In genomic region chr2:144454466-144455287, GRCh38 we compare ENCODE assay signal across 8 cellular contexts.
DNase-seq lines count a peak whose midpoint lies in the region; ATAC-seq, FAIRE-seq and TF ChIP-seq lines count a peak whose summit lies in the region.

No MANE protein-coding gene starts in this region.

- H3K9me1 ChIP-seq in K562 (ENCODE audit: control insufficient read depth, insufficient read depth, low read length) = no peaks in the 10 kb centered on the region

- H3K27me3 Mint-ChIP-seq in neural progenitor cell (ENCODE audit: insufficient read depth, low read depth) = no peaks in the 10 kb centered on the region

- H3K27me3 ChIP-seq in K562 (ENCODE audit: control insufficient read depth in 2 of 2, insufficient read depth in 2 of 2, low read length in 2 of 2) (no peaks in the 10 kb centered on the region), neural progenitor cell (no peaks in the 10 kb centered on the region)

- in situ Hi-C loops in K562 (cut with MboI) = no loop called here

- H3K79me2 ChIP-seq in K562 (ENCODE audit: control insufficient read depth, insufficient read depth, low read length) = peaks cover 100% of the 10 kb centered on the region
- H3K79me2 ChIP-seq in neural progenitor cell (ENCODE audit: low read depth) = peaks cover 100% of the 10 kb centered on the region

- H3K36me3 Mint-ChIP-seq in neural progenitor cell = peaks cover 2% of the 10 kb centered on the region

- H2AFZ ChIP-seq in K562 (ENCODE audit: low read depth, low read length) (no peak overlapping the region), neural progenitor cell (replicated peaks) (no peak overlapping the region)

- no TSS peak for BruUV-seq in K562 (replicated peaks; lab: Mats Ljungman, UMichigan)

- H3K36me3 ChIP-seq in K562 (ENCODE audit: control insufficient read depth, insufficient read depth, low read length) = peaks cover 73% of the 10 kb centered on the region
- H3K36me3 ChIP-seq in neural progenitor cell = no peaks in the 10 kb centered on the region

- H3K4me1 ChIP-seq in K562 (replicated peaks in 1 of 2; ENCODE audit: control insufficient read depth in 2 of 2, insufficient read depth in 2 of 2, low read length in 2 of 2) (peaks cover 0 to 66% of the 10 kb centered on the region in 2 experiments; a peak in 3 of 5 replicates), neural progenitor cell (peaks cover 54% of the 10 kb centered on the region)

- POLR2A ChIA-PET in K562 (lab: Yijun Ruan, JAX) = interaction anchor here (1.1 to 1.8 kb wide), 2 partner anchors 10 kb away, joined by 4 to 7 read pairs; no protein-coding TSS in a partner anchor

- H3K4me1 Mint-ChIP-seq in neural progenitor cell = peaks cover 83% of the 10 kb centered on the region

- no peak for TF ChIP-seq POLR2A in K562 (conservative IDR thresholded peaks at IDR 0.05)

- TF ChIP-seq CTCF in K562 (IDR thresholded peaks at IDR 0.05 in 2 of 3, conservative IDR thresholded peaks at IDR 0.05 in 1 of 3; ENCODE audit: insufficient read depth in 2 of 3, low read depth in 1 of 3, low read length in 3 of 3) (no peak), neural progenitor cell (IDR thresholded peaks at IDR 0.05) (no peak)

- peaks cover 34% of the 10 kb centered on the region for H3F3A ChIP-seq in neural progenitor cell (ENCODE audit: low read depth)

- intact Hi-C loops in K562 (cut with micrococcal nuclease) = loop anchor here (5.0 kb wide), 1 partner anchor 128 kb away; no protein-coding TSS in a partner anchor

- no peak overlapping the region for H3K4me3 Mint-ChIP-seq in neural progenitor cell

- FAIRE-seq in K562 (lab: Jason Lieb, UNC) = no peak

- H3K27ac ChIP-seq in K562 (ENCODE audit: extremely low read depth, low read depth, low read length) = peak overlapping the region; percentile 11; the same call in 1 of the 3 replicates
- peak overlapping the region; percentile 84 for H3K27ac ChIP-seq in neural progenitor cell

- 13% methylated on average over 8 of the region's 8 CpGs for WGBS in K562 (ENCODE audit: insufficient coverage, low coverage, missing lambda C conversion rate)

- H3K4me2 ChIP-seq in K562 (ENCODE audit: insufficient read depth, low read length) (no peak overlapping the region), neural progenitor cell (peak overlapping the region; percentile 76)

- H3K9me3 ChIP-seq in K562 (replicated peaks; ENCODE audit: control insufficient read depth, insufficient read depth, low read depth, low read length) (no peaks in the 10 kb centered on the region), neural progenitor cell (ENCODE audit: low read depth) (no peaks in the 10 kb centered on the region)

- H4K20me1 ChIP-seq in K562 (replicated peaks; ENCODE audit: control insufficient read depth, insufficient read depth, low read length) (peaks cover 28% of the 10 kb centered on the region), neural progenitor cell (ENCODE audit: low read depth) (peaks cover 95% of the 10 kb centered on the region)

- peak overlapping the region; percentile 46 for H3K27ac Mint-ChIP-seq in neural progenitor cell

- TF ChIP-seq EP300 in K562 (IDR thresholded peaks at IDR 0.05; ENCODE audit: low read length) = peak; percentile 26; the same call in 1 of the 2 replicates

- peak; percentile 68 for ATAC-seq in GM18502 (IDR thresholded peaks at IDR 0.05; ENCODE audit: poor library complexity, unreplicated experiment)
- peak; percentile 56 for ATAC-seq in HG02678 (IDR thresholded peaks at IDR 0.05; ENCODE audit: unreplicated experiment)
- peak; percentile 7; the same call in 2 of the 3 replicates for ATAC-seq in K562
- ATAC-seq in GM18870 (IDR thresholded peaks at IDR 0.05; ENCODE audit: unreplicated experiment) = no peak

- no peak overlapping the region for H3K4me3 ChIP-seq in K562
- no peak overlapping the region for H3K4me3 ChIP-seq in neural progenitor cell

- peak in 1 of 4 experiments; percentile 52 for DNase-seq in K562 (ENCODE audit: extremely low read depth in 1 of 4, low spot score in 3 of 4)
- no peak for DNase-seq in neural progenitor cell (ENCODE audit: low spot score)
- DNase-seq in C1 segment of cervical spinal cord (lab: John Stamatoyannopoulos, UW) = no peak
- no peak for DNase-seq in NCI-H2171 (lab: John Stamatoyannopoulos, UW)
- DNase-seq in NCI-H1105 treated with DMSO at 0.1 percent for 48 hours (lab: John Stamatoyannopoulos, UW) = no peak

- no peak for TF ChIP-seq RAD21 in K562 (CRISPR knock-in tag; conservative IDR thresholded peaks at IDR 0.05 in 1 of 2, IDR thresholded peaks at IDR 0.05 in 1 of 2)

- CTCF ChIA-PET in K562 (lab: Yijun Ruan, JAX; ENCODE audit: low intra/inter-chr PET ratio) = no interaction called here

- no peak overlapping the region for H3K9ac ChIP-seq in K562 (ENCODE audit: insufficient read depth in 1 of 2, low read depth in 2 of 2, low read length in 2 of 2)
- no peak overlapping the region for H3K9ac ChIP-seq in neural progenitor cell

- H3K9me3 Mint-ChIP-seq in neural progenitor cell = no peaks in the 10 kb centered on the region

TF ChIP-seq in K562, 482 proteins besides CTCF, POLR2A, EP300 and RAD21 (continues in another document):
- no peak for TF ChIP-seq CCNT2 (IDR thresholded peaks at IDR 0.05; ENCODE audit: borderline replicate concordance, extremely low read depth, insufficient read length, low read depth, low read length)
- TF ChIP-seq IRF9 (tag; IDR thresholded peaks at IDR 0.05) = no peak
- no peak for TF ChIP-seq ZNF23 (CRISPR knock-in tag; IDR thresholded peaks at IDR 0.05)
- no peak for TF ChIP-seq SRSF1 (IDR thresholded peaks at IDR 0.05; ENCODE audit: low read depth, low read length)
- TF ChIP-seq ZNF79 (CRISPR knock-in tag; IDR thresholded peaks at IDR 0.05; ENCODE audit: low read depth) = no peak
- TF ChIP-seq USF1 (CRISPR knock-in tag; IDR thresholded peaks at IDR 0.05) = no peak
- no peak for TF ChIP-seq ZNF274 (IDR thresholded peaks at IDR 0.05; ENCODE audit: borderline replicate concordance, low read depth, low read length)
- TF ChIP-seq ARID1B (IDR thresholded peaks at IDR 0.05) = peak; percentile 75
- TF ChIP-seq ZNF778 (CRISPR knock-in tag; IDR thresholded peaks at IDR 0.05) = no peak
- no peak for TF ChIP-seq ELF2 (CRISPR knock-in tag; IDR thresholded peaks at IDR 0.05)
- no peak for TF ChIP-seq FOXO4 (CRISPR knock-in tag; IDR thresholded peaks at IDR 0.05)
- no peak for TF ChIP-seq SMARCA5 (IDR thresholded peaks at IDR 0.05)
- TF ChIP-seq RBM39 (optimal IDR thresholded peaks at IDR 0.05; ENCODE audit: low read depth, low read length) = no peak
- TF ChIP-seq STAT5A (IDR thresholded peaks at IDR 0.05; ENCODE audit: borderline replicate concordance, low read length) = peak; percentile 68
- TF ChIP-seq ZNF197 (CRISPR knock-in tag; IDR thresholded peaks at IDR 0.05; ENCODE audit: low read depth) = no peak
- no peak for TF ChIP-seq ZNF561 (CRISPR knock-in tag; conservative IDR thresholded peaks at IDR 0.05)
- peak; percentile 52 for TF ChIP-seq MAFG (tag; conservative IDR thresholded peaks at IDR 0.05)
- TF ChIP-seq ZNF12 (CRISPR knock-in tag; IDR thresholded peaks at IDR 0.05) = no peak
- no peak for TF ChIP-seq NCOA2 (IDR thresholded peaks at IDR 0.05; ENCODE audit: partially characterized antibody in 2 of 2)
- TF ChIP-seq TAL1 (IDR thresholded peaks at IDR 0.05) = peak; percentile 66
- TF ChIP-seq TEAD4 (IDR thresholded peaks at IDR 0.05; ENCODE audit: low read length) = peak; percentile 81
- TF ChIP-seq TEAD4 (CRISPR knock-in tag; IDR thresholded peaks at IDR 0.05; ENCODE audit: borderline replicate concordance) = no peak
- TF ChIP-seq SMARCC2 (IDR thresholded peaks at IDR 0.05; ENCODE audit: low read depth) = no peak
- TF ChIP-seq CXXC5 (CRISPR knock-in tag; IDR thresholded peaks at IDR 0.05) = no peak
- TF ChIP-seq ZKSCAN1 (IDR thresholded peaks at IDR 0.05; ENCODE audit: low read depth, low read length) = no peak
